In genomic region chr20:50339196-50339901, GRCh38 we compare ENCODE assay signal across 9 cellular contexts.
DNase-seq lines count a peak whose midpoint lies in the region; ATAC-seq and TF ChIP-seq lines count a peak whose summit lies in the region.
"Had no signal": no experiment of that assay in that cellular context is flagged by ENCODE, and none has a peak within 500 bp of the region (broad histone marks: within the 10 kb centered on the region; RNA-seq: fewer than 3 reads in every experiment).

No MANE protein-coding gene starts in this region.

- H2AFZ ChIP-seq in SK-N-SH (ENCODE audit: low read depth) = no peak overlapping the region
- H2AFZ ChIP-seq in smooth muscle cell (ENCODE audit: low read depth) = peak overlapping the region; percentile 83

- POLR2A ChIA-PET in SK-N-SH (lab: Yijun Ruan, JAX) = no interaction called here

- H3F3A ChIP-seq in SK-N-SH (replicated peaks; ENCODE audit: insufficient read depth) (peaks cover 4% of the 10 kb centered on the region), smooth muscle cell (ENCODE audit: low read depth) (no peaks in the 10 kb centered on the region)

- ATAC-seq in GM18858 (IDR thresholded peaks at IDR 0.05; ENCODE audit: unreplicated experiment) = no peak

- 50% methylated on average over 5 of the region's 6 CpGs for WGBS in SK-N-SH (ENCODE audit: low lambda C conversion rate)
- 50% methylated on average over 6 of the region's 6 CpGs for WGBS in smooth muscle cell (ENCODE audit: low lambda C conversion rate)

- CTCF ChIA-PET in SK-N-SH (lab: Yijun Ruan, JAX) = no interaction called here

- H3K4me1 ChIP-seq in SK-N-SH (ENCODE audit: control insufficient read depth in 1 of 2, insufficient read depth in 2 of 2, low read depth in 1 of 2, low read length in 1 of 2) (peaks cover 8 to 22% of the 10 kb centered on the region in 2 experiments; a peak in 3 of 4 replicates), smooth muscle cell (ENCODE audit: low read depth) (peaks cover 11% of the 10 kb centered on the region)

- no peak for TF ChIP-seq CTCF in GM12865 (IDR thresholded peaks at IDR 0.05; ENCODE audit: insufficient read depth, low read depth, low read length, missing control alignments)
- no peak for TF ChIP-seq CTCF in SK-N-SH (IDR thresholded peaks at IDR 0.05)
- no peak for TF ChIP-seq CTCF in fibroblast of mammary gland (conservative IDR thresholded peaks at IDR 0.05; ENCODE audit: control insufficient read depth, insufficient read depth, low read depth, low read length)
- no peak for TF ChIP-seq CTCF in smooth muscle cell (IDR thresholded peaks at IDR 0.05; ENCODE audit: borderline replicate concordance, insufficient read depth, poor library complexity, severe bottlenecking)

- H3K27ac ChIP-seq in SK-N-SH (ENCODE audit: low read depth in 2 of 2, low read length in 1 of 2) (peak overlapping the region; percentile 43 to 51), smooth muscle cell (ENCODE audit: low read depth) (peak overlapping the region; percentile 79)

- H3K36me3 ChIP-seq in SK-N-SH (replicated peaks in 1 of 2; ENCODE audit: control insufficient read depth in 1 of 2, insufficient read depth in 2 of 2, low read length in 1 of 2) (no peaks in the 10 kb centered on the region), smooth muscle cell (ENCODE audit: low read depth) (no peaks in the 10 kb centered on the region)

- H4K20me1 ChIP-seq in SK-N-SH (ENCODE audit: insufficient read depth) (no peaks in the 10 kb centered on the region), smooth muscle cell (ENCODE audit: low read depth) (no peaks in the 10 kb centered on the region)

- H3K79me2 ChIP-seq in SK-N-SH (ENCODE audit: insufficient read depth) = no peaks in the 10 kb centered on the region
- H3K79me2 ChIP-seq in smooth muscle cell (ENCODE audit: low read depth) = no peaks in the 10 kb centered on the region

- H3K9ac ChIP-seq in SK-N-SH = no peak overlapping the region
- peak overlapping the region; percentile 11 for H3K9ac ChIP-seq in smooth muscle cell (ENCODE audit: low read depth)

- H3K9me2 ChIP-seq in SK-N-SH = no peaks in the 10 kb centered on the region

- H3K9me3 ChIP-seq in SK-N-SH (no peaks in the 10 kb centered on the region), smooth muscle cell (replicated peaks; ENCODE audit: low read depth) (no peaks in the 10 kb centered on the region)

- H3K4me3 ChIP-seq in GM12865 (ENCODE audit: low read depth, low read length) (peak overlapping the region; percentile 29), SK-N-SH (ENCODE audit: low read depth in 2 of 2, low read length in 1 of 2) (no peak overlapping the region), fibroblast of mammary gland (ENCODE audit: control insufficient read depth, low read depth, low read length) (no peak overlapping the region), smooth muscle cell (peak overlapping the region; percentile 6)

- no peak for TF ChIP-seq RAD21 in SK-N-SH (IDR thresholded peaks at IDR 0.05; ENCODE audit: low read length)

- no peaks in the 10 kb centered on the region for H3K27me3 ChIP-seq in SK-N-SH (ENCODE audit: insufficient read depth)
- no peaks in the 10 kb centered on the region for H3K27me3 ChIP-seq in smooth muscle cell (ENCODE audit: low read depth)

- peak overlapping the region; percentile 60 for H3K4me2 ChIP-seq in SK-N-SH
- peak overlapping the region; percentile 78 for H3K4me2 ChIP-seq in smooth muscle cell

- DNase-seq in GM12865 (ENCODE audit: low read depth) (peak; percentile 34), SK-N-SH (peak; percentile 72), fibroblast of mammary gland (ENCODE audit: low read depth) (peak; percentile 64), smooth muscle cell (lab: John Stamatoyannopoulos, UW; ENCODE audit: unreplicated experiment) (no peak), NCI-H2029 (lab: John Stamatoyannopoulos, UW) (no peak), occipital lobe (lab: John Stamatoyannopoulos, UW) (no peak), pons (ENCODE audit: low spot score) (no peak)
- DNase-seq: NCI-H2171 treated with DMSO at 0.1 percent for 48 hours had no signal

- TF ChIP-seq EP300 in SK-N-SH (IDR thresholded peaks at IDR 0.05; ENCODE audit: borderline replicate concordance in 1 of 2, low read depth in 1 of 2, low read length in 1 of 2) = no peak

TF ChIP-seq in SK-N-SH, 30 proteins besides CTCF, POLR2A, EP300 and RAD21:
- TF ChIP-seq TEAD4 (IDR thresholded peaks at IDR 0.05; ENCODE audit: borderline replicate concordance, insufficient read depth) (no peak), FOSL2 (IDR thresholded peaks at IDR 0.05; ENCODE audit: borderline replicate concordance, low read depth) (0 out of 2 replicates have a peak, but pooled peaks have one; percentile 34)

Comparison
In these comparisons a context has a peak if more than half of its experiments do, and no peak if none do; other contexts are left out.
1. DNase-seq: peak in GM12865 (single experiment), SK-N-SH (single experiment) and fibroblast of mammary gland (single experiment); none in smooth muscle cell (single experiment), NCI-H2029 (single experiment), occipital lobe (single experiment) and pons (single experiment).
2. H3K4me3 ChIP-seq: peak in GM12865 (single experiment) and smooth muscle cell (single experiment); none in SK-N-SH (0 of 2) and fibroblast of mammary gland (single experiment).